Comparison of ENCODE assay signal across 1 cellular context in genomic region chr2:42105330-42106256, GRCh38.
TF ChIP-seq lines count a peak whose summit lies in the region.

No MANE protein-coding gene starts in this region.

TF ChIP-seq in HepG2, 621 proteins besides CTCF, POLR2A, EP300 and RAD21 (continued from another document and continues in another):
- TF ChIP-seq, protein P1, sequence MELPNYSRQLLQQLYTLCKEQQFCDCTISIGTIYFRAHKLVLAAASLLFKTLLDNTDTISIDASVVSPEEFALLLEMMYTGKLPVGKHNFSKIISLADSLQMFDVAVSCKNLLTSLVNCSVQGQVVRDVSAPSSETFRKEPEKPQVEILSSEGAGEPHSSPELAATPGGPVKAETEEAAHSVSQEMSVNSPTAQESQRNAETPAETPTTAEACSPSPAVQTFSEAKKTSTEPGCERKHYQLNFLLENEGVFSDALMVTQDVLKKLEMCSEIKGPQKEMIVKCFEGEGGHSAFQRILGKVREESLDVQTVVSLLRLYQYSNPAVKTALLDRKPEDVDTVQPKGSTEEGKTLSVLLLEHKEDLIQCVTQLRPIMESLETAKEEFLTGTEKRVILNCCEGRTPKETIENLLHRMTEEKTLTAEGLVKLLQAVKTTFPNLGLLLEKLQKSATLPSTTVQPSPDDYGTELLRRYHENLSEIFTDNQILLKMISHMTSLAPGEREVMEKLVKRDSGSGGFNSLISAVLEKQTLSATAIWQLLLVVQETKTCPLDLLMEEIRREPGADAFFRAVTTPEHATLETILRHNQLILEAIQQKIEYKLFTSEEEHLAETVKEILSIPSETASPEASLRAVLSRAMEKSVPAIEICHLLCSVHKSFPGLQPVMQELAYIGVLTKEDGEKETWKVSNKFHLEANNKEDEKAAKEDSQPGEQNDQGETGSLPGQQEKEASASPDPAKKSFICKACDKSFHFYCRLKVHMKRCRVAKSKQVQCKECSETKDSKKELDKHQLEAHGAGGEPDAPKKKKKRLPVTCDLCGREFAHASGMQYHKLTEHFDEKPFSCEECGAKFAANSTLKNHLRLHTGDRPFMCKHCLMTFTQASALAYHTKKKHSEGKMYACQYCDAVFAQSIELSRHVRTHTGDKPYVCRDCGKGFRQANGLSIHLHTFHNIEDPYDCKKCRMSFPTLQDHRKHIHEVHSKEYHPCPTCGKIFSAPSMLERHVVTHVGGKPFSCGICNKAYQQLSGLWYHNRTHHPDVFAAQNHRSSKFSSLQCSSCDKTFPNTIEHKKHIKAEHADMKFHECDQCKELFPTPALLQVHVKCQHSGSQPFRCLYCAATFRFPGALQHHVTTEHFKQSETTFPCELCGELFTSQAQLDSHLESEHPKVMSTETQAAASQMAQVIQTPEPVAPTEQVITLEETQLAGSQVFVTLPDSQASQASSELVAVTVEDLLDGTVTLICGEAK (IDR thresholded peaks at IDR 0.05): no peak
- TF ChIP-seq, protein P1 (CRISPR knock-in tag; IDR thresholded peaks at IDR 0.05): no peak; the same call in 1 of the 2 replicates
- TF ChIP-seq MAFK (conservative IDR thresholded peaks at IDR 0.05 in 1 of 2, IDR thresholded peaks at IDR 0.05 in 1 of 2; ENCODE audit: low read length in 2 of 2): no peak
- TF ChIP-seq ZNF772 (CRISPR knock-in tag; IDR thresholded peaks at IDR 0.05): peak; percentile 42; the same call in 1 of the 2 replicates
- TF ChIP-seq JARID2 (CRISPR knock-in tag; IDR thresholded peaks at IDR 0.05; ENCODE audit: insufficient replicate concordance): no peak
- no peak for TF ChIP-seq FOXK2 (IDR thresholded peaks at IDR 0.05)
- TF ChIP-seq ZNF607 (CRISPR knock-in tag; IDR thresholded peaks at IDR 0.05; ENCODE audit: borderline replicate concordance): peak; percentile 85; the same call in 1 of the 2 replicates
- peak; percentile 59; the same call in 1 of the 2 replicates for TF ChIP-seq HOXA3 (CRISPR knock-in tag; IDR thresholded peaks at IDR 0.05)
- TF ChIP-seq HMG20B (CRISPR knock-in tag; conservative IDR thresholded peaks at IDR 0.05): no peak
- TF ChIP-seq HIVEP1 (CRISPR knock-in tag; IDR thresholded peaks at IDR 0.05): no peak; the same call in 1 of the 2 replicates
- TF ChIP-seq ZNF629 (CRISPR knock-in tag; conservative IDR thresholded peaks at IDR 0.05): no peak
- TF ChIP-seq ZNF44 (CRISPR knock-in tag; IDR thresholded peaks at IDR 0.05): peak; percentile 26; the same call in 1 of the 2 replicates
- no peak for TF ChIP-seq ZNF329 (CRISPR knock-in tag; IDR thresholded peaks at IDR 0.05; ENCODE audit: low read depth)
- TF ChIP-seq ZNF263 (CRISPR knock-in tag; IDR thresholded peaks at IDR 0.05): peak; percentile 98
- TF ChIP-seq ARNTL (CRISPR knock-in tag; IDR thresholded peaks at IDR 0.05): peak; percentile 84
- TF ChIP-seq ZNF720 (CRISPR knock-in tag; IDR thresholded peaks at IDR 0.05): no peak
- TF ChIP-seq ZKSCAN8 (CRISPR knock-in tag; IDR thresholded peaks at IDR 0.05; ENCODE audit: borderline replicate concordance): peak; percentile 93; the same call in 1 of the 2 replicates
- no peak for TF ChIP-seq ZBTB10 (CRISPR knock-in tag; IDR thresholded peaks at IDR 0.05; ENCODE audit: borderline replicate concordance)
- peak; percentile 87 for TF ChIP-seq SAP130 (CRISPR knock-in tag; IDR thresholded peaks at IDR 0.05; ENCODE audit: low read depth)
- TF ChIP-seq ZNF224 (CRISPR knock-in tag; IDR thresholded peaks at IDR 0.05): no peak
- TF ChIP-seq CCAR2 (optimal IDR thresholded peaks at IDR 0.05; ENCODE audit: low read depth, low read length): no peak
- peak; percentile 93; the same call in 1 of the 2 replicates for TF ChIP-seq SIX1 (CRISPR knock-in tag; IDR thresholded peaks at IDR 0.05; ENCODE audit: borderline replicate concordance)
- TF ChIP-seq ZNF749 (CRISPR knock-in tag; IDR thresholded peaks at IDR 0.05; ENCODE audit: borderline replicate concordance): no peak
- no peak for TF ChIP-seq ZNF253 (CRISPR knock-in tag; IDR thresholded peaks at IDR 0.05; ENCODE audit: borderline replicate concordance)
- peak; percentile 42; the same call in 1 of the 2 replicates for TF ChIP-seq ZNF335 (CRISPR knock-in tag; IDR thresholded peaks at IDR 0.05)
- TF ChIP-seq, protein P2, sequence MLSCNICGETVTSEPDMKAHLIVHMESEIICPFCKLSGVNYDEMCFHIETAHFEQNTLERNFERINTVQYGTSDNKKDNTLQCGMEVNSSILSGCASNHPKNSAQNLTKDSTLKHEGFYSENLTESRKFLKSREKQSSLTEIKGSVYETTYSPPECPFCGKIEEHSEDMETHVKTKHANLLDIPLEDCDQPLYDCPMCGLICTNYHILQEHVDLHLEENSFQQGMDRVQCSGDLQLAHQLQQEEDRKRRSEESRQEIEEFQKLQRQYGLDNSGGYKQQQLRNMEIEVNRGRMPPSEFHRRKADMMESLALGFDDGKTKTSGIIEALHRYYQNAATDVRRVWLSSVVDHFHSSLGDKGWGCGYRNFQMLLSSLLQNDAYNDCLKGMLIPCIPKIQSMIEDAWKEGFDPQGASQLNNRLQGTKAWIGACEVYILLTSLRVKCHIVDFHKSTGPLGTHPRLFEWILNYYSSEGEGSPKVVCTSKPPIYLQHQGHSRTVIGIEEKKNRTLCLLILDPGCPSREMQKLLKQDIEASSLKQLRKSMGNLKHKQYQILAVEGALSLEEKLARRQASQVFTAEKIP (CRISPR knock-in tag; IDR thresholded peaks at IDR 0.05; ENCODE audit: borderline replicate concordance): no peak
- peak; percentile 55; the same call in 1 of the 2 replicates for TF ChIP-seq ZNF740 (CRISPR knock-in tag; IDR thresholded peaks at IDR 0.05)
- TF ChIP-seq KDM5B (CRISPR knock-in tag; IDR thresholded peaks at IDR 0.05; ENCODE audit: borderline replicate concordance): peak; percentile 52; the same call in 1 of the 2 replicates
- peak; percentile 63; the same call in 1 of the 2 replicates for TF ChIP-seq ZNF670 (CRISPR knock-in tag; IDR thresholded peaks at IDR 0.05; ENCODE audit: borderline replicate concordance)
- TF ChIP-seq RCOR2 (CRISPR knock-in tag; IDR thresholded peaks at IDR 0.05): peak; percentile 95
- TF ChIP-seq TBX2 (CRISPR knock-in tag; IDR thresholded peaks at IDR 0.05; ENCODE audit: borderline replicate concordance): peak; percentile 83
- TF ChIP-seq PRDM4 (CRISPR knock-in tag; IDR thresholded peaks at IDR 0.05; ENCODE audit: borderline replicate concordance): no peak
- TF ChIP-seq ZFP37 (CRISPR knock-in tag; IDR thresholded peaks at IDR 0.05; ENCODE audit: borderline replicate concordance): peak; percentile 87
- TF ChIP-seq ZNF614 (CRISPR knock-in tag; IDR thresholded peaks at IDR 0.05; ENCODE audit: borderline replicate concordance): peak; percentile 91
- TF ChIP-seq CENPT (CRISPR knock-in tag; IDR thresholded peaks at IDR 0.05; ENCODE audit: low read depth): no peak
- no peak for TF ChIP-seq GTF2F1 (IDR thresholded peaks at IDR 0.05; ENCODE audit: low read length)
- TF ChIP-seq, protein P3, sequence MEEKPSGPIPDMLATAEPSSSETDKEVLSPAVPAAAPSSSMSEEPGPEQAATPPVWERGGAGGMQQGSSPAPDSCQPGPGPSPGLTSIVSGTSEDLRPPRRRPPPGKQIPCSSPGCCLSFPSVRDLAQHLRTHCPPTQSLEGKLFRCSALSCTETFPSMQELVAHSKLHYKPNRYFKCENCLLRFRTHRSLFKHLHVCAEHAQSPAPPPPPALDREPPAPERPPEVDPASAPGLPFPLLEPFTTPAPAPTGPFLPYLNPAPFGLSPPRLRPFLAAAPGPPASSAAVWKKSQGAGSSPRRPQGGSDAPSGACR (CRISPR knock-in tag; IDR thresholded peaks at IDR 0.05): peak; percentile 70
- TF ChIP-seq STAT5B (CRISPR knock-in tag; IDR thresholded peaks at IDR 0.05): no peak
- no peak; the same call in 1 of the 2 replicates for TF ChIP-seq ZNF567 (CRISPR knock-in tag; IDR thresholded peaks at IDR 0.05; ENCODE audit: borderline replicate concordance)
- TF ChIP-seq PBX3 (CRISPR knock-in tag; IDR thresholded peaks at IDR 0.05; ENCODE audit: borderline replicate concordance): no peak
- no peak for TF ChIP-seq NFIB (CRISPR knock-in tag; IDR thresholded peaks at IDR 0.05; ENCODE audit: borderline replicate concordance)
- TF ChIP-seq ZNF432 (CRISPR knock-in tag; IDR thresholded peaks at IDR 0.05; ENCODE audit: borderline replicate concordance): no peak
